21 cellular contexts compared by ENCODE assay signal in genomic region chr2:191087311-191087710, GRCh38.
DNase-seq lines count a peak whose midpoint lies in the region; ATAC-seq lines count a peak whose summit lies in the region.
"Had no signal": no experiment of that assay in that cellular context is flagged by ENCODE, and none has a peak within 500 bp of the region (broad histone marks: within the 10 kb centered on the region; RNA-seq: fewer than 3 reads in every experiment).

No MANE protein-coding gene starts in this region.

- H3K27me3 ChIP-seq in iPS-18a (ENCODE audit: control insufficient read depth, insufficient read depth, low read length), result no peaks in the 10 kb centered on the region
- no peaks in the 10 kb centered on the region for H3K27me3 ChIP-seq in naive thymus-derived CD4-positive, alpha-beta T cell (ENCODE audit: control insufficient read depth in 2 of 2, insufficient read depth in 2 of 2, low read length in 2 of 2)
- H3K27me3 ChIP-seq: BLaER1 treated with 17β-estradiol and CSF1 and Interleukin-3, amounts not matched to agents 10 nM and 100 nM; Peyer's patch had no signal

- no peaks in the 10 kb centered on the region for H3K36me3 ChIP-seq in iPS-18a (ENCODE audit: control insufficient read depth, low read depth, low read length)
- peaks cover 0 to 12% (median 0%) of the 10 kb centered on the region in 3 experiments for H3K36me3 ChIP-seq in naive thymus-derived CD4-positive, alpha-beta T cell (ENCODE audit: control insufficient read depth in 2 of 3, insufficient read depth in 3 of 3, low read length in 3 of 3)
- H3K36me3 ChIP-seq: BLaER1 treated with 17β-estradiol and CSF1 and Interleukin-3, amounts not matched to agents 10 nM and 100 nM; Peyer's patch had no signal

- no peak overlapping the region for H3K4me3 ChIP-seq in iPS-18a (ENCODE audit: low read length)
- no peak overlapping the region for H3K4me3 ChIP-seq in naive thymus-derived CD4-positive, alpha-beta T cell (ENCODE audit: low read length)
- H3K4me3 ChIP-seq: BLaER1 treated with 17β-estradiol and CSF1 and Interleukin-3, amounts not matched to agents 10 nM and 100 nM; Peyer's patch had no signal

- peak overlapping the region; percentile 49 for H3K27ac ChIP-seq in iPS-18a (ENCODE audit: low read length)
- H3K27ac ChIP-seq in naive thymus-derived CD4-positive, alpha-beta T cell (ENCODE audit: low read depth, low read length), result no peak overlapping the region
- H3K27ac ChIP-seq: BLaER1 treated with 17β-estradiol and CSF1 and Interleukin-3, amounts not matched to agents 10 nM and 100 nM; KMS-11; Peyer's patch had no signal

- H3K9me3 Mint-ChIP-seq in activated naive CD8-positive, alpha-beta T cell (ENCODE audit: low read depth), result peaks cover 12% of the 10 kb centered on the region
- H3K9me3 Mint-ChIP-seq in activated naive CD8-positive, alpha-beta T cell treated with anti-CD3 and anti-CD28 coated beads, Interleukin-2, amount 50 U/mL, for 24 hours, result peaks cover 17% of the 10 kb centered on the region
- H3K9me3 Mint-ChIP-seq in stimulated activated naive B cell treated with anti-CD40 and anti-IgM and Interleukin-4, amounts not matched to agents 10 μg/mL and 1 μg/mL and 100 μg/mL, for 72 hours, result peaks cover 3 to 5% of the 10 kb centered on the region in 2 donors
- peaks cover 0 to 22% (median 10%) of the 10 kb centered on the region in 11 donors for H3K9me3 Mint-ChIP-seq in naive thymus-derived CD4-positive, alpha-beta T cell
- H3K9me3 Mint-ChIP-seq: HFFc6 had no signal

- CTCF ChIA-PET in naive thymus-derived CD4-positive, alpha-beta T cell (lab: Charles Lee), result interaction anchor here (0.9 kb wide), 1 partner anchor 45 kb away, joined by 3 read pairs; no protein-coding TSS in a partner anchor

- H3K9me3 ChIP-seq in T-helper 17 cell (ENCODE audit: control insufficient read depth, low read length, poor library complexity, severe bottlenecking) (no peaks in the 10 kb centered on the region), iPS-18a (ENCODE audit: control insufficient read depth, low read depth, low read length) (peaks cover 7% of the 10 kb centered on the region)
- peaks cover 0 to 6% (median 3%) of the 10 kb centered on the region in 3 experiments for H3K9me3 ChIP-seq in naive thymus-derived CD4-positive, alpha-beta T cell (ENCODE audit: control insufficient read depth in 2 of 3, low read length in 3 of 3)
- H3K9me3 ChIP-seq: Peyer's patch had no signal

- H3K36me3 Mint-ChIP-seq in activated naive CD8-positive, alpha-beta T cell, result peaks cover 41% of the 10 kb centered on the region
- peaks cover 58% of the 10 kb centered on the region for H3K36me3 Mint-ChIP-seq in activated naive CD8-positive, alpha-beta T cell treated with anti-CD3 and anti-CD28 coated beads, Interleukin-2, amount 50 U/mL, for 24 hours (ENCODE audit: low read depth)
- H3K36me3 Mint-ChIP-seq in T-helper 17 cell (ENCODE audit: low read depth), result peaks cover 7% of the 10 kb centered on the region
- H3K36me3 Mint-ChIP-seq in stimulated activated naive B cell treated with anti-CD40 and anti-IgM and Interleukin-4, amounts not matched to agents 10 μg/mL and 1 μg/mL and 100 μg/mL, for 72 hours, result peaks cover 12 to 16% of the 10 kb centered on the region in 2 donors
- peaks cover 4 to 56% (median 50%) of the 10 kb centered on the region in 5 donors for H3K36me3 Mint-ChIP-seq in naive thymus-derived CD4-positive, alpha-beta T cell

- POLR2A ChIA-PET in naive thymus-derived CD4-positive, alpha-beta T cell (lab: Charles Lee), result no interaction called here

- peak overlapping the region; percentile 9 for H3K9ac ChIP-seq in iPS-18a (ENCODE audit: low read length)
- H3K9ac ChIP-seq: BLaER1 treated with 17β-estradiol and CSF1 and Interleukin-3, amounts not matched to agents 10 nM and 100 nM; KMS-11 had no signal

- intact Hi-C loops in naive thymus-derived CD4-positive, alpha-beta T cell (cut with micrococcal nuclease), result no loop called here

- no peak for ATAC-seq in activated naive CD8-positive, alpha-beta T cell treated with anti-CD3 and anti-CD28 coated beads, Interleukin-2, amount 50 U/mL, for 24 hours
- ATAC-seq in T-helper 17 cell (no peak), HG02840 (IDR thresholded peaks at IDR 0.05; ENCODE audit: low FRiP score, unreplicated experiment) (no peak)
- ATAC-seq in stimulated activated naive B cell treated with anti-CD40 and anti-IgM and Interleukin-4, amounts not matched to agents 10 μg/mL and 1 μg/mL and 100 μg/mL, for 72 hours (replicated peaks), result no peak
- ATAC-seq in naive thymus-derived CD4-positive, alpha-beta T cell, result no peak
- ATAC-seq: SK-N-SH treated with all-trans-retinoic acid at 6 μM for 48 hours had no signal

- H3K4me1 Mint-ChIP-seq in activated naive CD8-positive, alpha-beta T cell (ENCODE audit: low read depth), result peaks cover 42% of the 10 kb centered on the region
- peaks cover 25% of the 10 kb centered on the region for H3K4me1 Mint-ChIP-seq in activated naive CD8-positive, alpha-beta T cell treated with anti-CD3 and anti-CD28 coated beads, Interleukin-2, amount 50 U/mL, for 24 hours
- peaks cover 13% of the 10 kb centered on the region for H3K4me1 Mint-ChIP-seq in T-helper 17 cell
- no peaks in the 10 kb centered on the region for H3K4me1 Mint-ChIP-seq in stimulated activated naive B cell treated with anti-CD40 and anti-IgM and Interleukin-4, amounts not matched to agents 10 μg/mL and 1 μg/mL and 100 μg/mL, for 72 hours
- peaks cover 6 to 41% (median 33%) of the 10 kb centered on the region in 7 donors for H3K4me1 Mint-ChIP-seq in naive thymus-derived CD4-positive, alpha-beta T cell

- H3K27ac Mint-ChIP-seq in activated naive CD8-positive, alpha-beta T cell, result peak overlapping the region; percentile 58
- no peak overlapping the region for H3K27ac Mint-ChIP-seq in activated naive CD8-positive, alpha-beta T cell treated with anti-CD3 and anti-CD28 coated beads, Interleukin-2, amount 50 U/mL, for 24 hours
- H3K27ac Mint-ChIP-seq in T-helper 17 cell, result peak overlapping the region; percentile 65
- peak overlapping the region; percentile 9 for H3K27ac Mint-ChIP-seq in stimulated activated naive B cell treated with anti-CD40 and anti-IgM and Interleukin-4, amounts not matched to agents 10 μg/mL and 1 μg/mL and 100 μg/mL, for 72 hours
- H3K27ac Mint-ChIP-seq in naive thymus-derived CD4-positive, alpha-beta T cell, result peak overlapping the region in 4 of 9 donors; percentile 19 to 73 (median 47)
- H3K27ac Mint-ChIP-seq: HFFc6 had no signal

- no peak overlapping the region for H3K4me3 Mint-ChIP-seq in activated naive CD8-positive, alpha-beta T cell
- H3K4me3 Mint-ChIP-seq in activated naive CD8-positive, alpha-beta T cell treated with anti-CD3 and anti-CD28 coated beads, Interleukin-2, amount 50 U/mL, for 24 hours, result no peak overlapping the region
- H3K4me3 Mint-ChIP-seq in T-helper 17 cell, result no peak overlapping the region
- H3K4me3 Mint-ChIP-seq in stimulated activated naive B cell treated with anti-CD40 and anti-IgM and Interleukin-4, amounts not matched to agents 10 μg/mL and 1 μg/mL and 100 μg/mL, for 72 hours, result no peak overlapping the region
- H3K4me3 Mint-ChIP-seq in naive thymus-derived CD4-positive, alpha-beta T cell, result no peak overlapping the region
- H3K4me3 Mint-ChIP-seq: HFFc6 had no signal

- peaks cover 12% of the 10 kb centered on the region for H3K4me1 ChIP-seq in iPS-18a (ENCODE audit: control insufficient read depth, low read depth, low read length)
- H3K4me1 ChIP-seq in naive thymus-derived CD4-positive, alpha-beta T cell (ENCODE audit: control insufficient read depth in 2 of 2, insufficient read depth in 2 of 2, low read length in 2 of 2), result no peaks in the 10 kb centered on the region
- H3K4me1 ChIP-seq: BLaER1 treated with 17β-estradiol and CSF1 and Interleukin-3, amounts not matched to agents 10 nM and 100 nM; Peyer's patch had no signal

- H3K27me3 Mint-ChIP-seq in activated naive CD8-positive, alpha-beta T cell, result no peaks in the 10 kb centered on the region
- no peaks in the 10 kb centered on the region for H3K27me3 Mint-ChIP-seq in activated naive CD8-positive, alpha-beta T cell treated with anti-CD3 and anti-CD28 coated beads, Interleukin-2, amount 50 U/mL, for 24 hours
- H3K27me3 Mint-ChIP-seq in T-helper 17 cell, result no peaks in the 10 kb centered on the region
- H3K27me3 Mint-ChIP-seq in stimulated activated naive B cell treated with anti-CD40 and anti-IgM and Interleukin-4, amounts not matched to agents 10 μg/mL and 1 μg/mL and 100 μg/mL, for 72 hours, result peaks cover 0 to 4% of the 10 kb centered on the region in 2 donors
- no peaks in the 10 kb centered on the region for H3K27me3 Mint-ChIP-seq in naive thymus-derived CD4-positive, alpha-beta T cell
- H3K27me3 Mint-ChIP-seq: CD4-positive, alpha-beta memory T cell had no signal

- DNase-seq in activated naive CD8-positive, alpha-beta T cell treated with anti-CD3 and anti-CD28 coated beads, Interleukin-2, amount 50 U/mL, for 24 hours, result no peak
- DNase-seq in T-helper 17 cell (no peak), hypothalamus (lab: John Stamatoyannopoulos, UW) (no peak)
- DNase-seq in stimulated activated naive B cell treated with anti-CD40 and anti-IgM and Interleukin-4, amounts not matched to agents 10 μg/mL and 1 μg/mL and 100 μg/mL, for 72 hours, result no peak
- DNase-seq in naive thymus-derived CD4-positive, alpha-beta T cell, result no peak
- DNase-seq: 8988T; CD4-positive, alpha-beta memory T cell; HFFc6; IMR-90; NCI-H1105 treated with DMSO at 0.1 percent for 48 hours; NCI-H2029 treated with DMSO at 0.1 percent for 48 hours; NCI-H226; NCI-H510A treated with DMSO at 0.1 percent for 48 hours; NCI-H748 treated with DMSO at 0.1 percent for 48 hours; Peyer's patch had no signal
